Comparison of ENCODE assay signal across 20 cellular contexts in genomic region chr17:6426356-6427101, GRCh38. TPM values are rescaled to one million over a fixed set of nuclear protein-coding genes. Genes with fewer than 3 reads are reported as not detected.
DNase-seq lines count a peak whose midpoint lies in the region; ATAC-seq and TF ChIP-seq lines count a peak whose summit lies in the region.
"Had no signal": no experiment of that assay in that cellular context is flagged by ENCODE, and none has a peak within 500 bp of the region (broad histone marks: within the 10 kb centered on the region; RNA-seq: fewer than 3 reads in every experiment).

No MANE protein-coding gene starts in this region.

- H3K4me2 ChIP-seq in MM.1S (ENCODE audit: low read depth, low read length), result peak overlapping the region; percentile 48
- no peak overlapping the region for H3K4me2 ChIP-seq in neural progenitor cell
- H3K4me2 ChIP-seq: A549 had no signal

- peaks cover 11% of the 10 kb centered on the region for H3K9me3 Mint-ChIP-seq in neural progenitor cell

- H3K9me3 ChIP-seq in heart right ventricle (peaks cover 0 to 11% (median 0%) of the 10 kb centered on the region in 11 donors), MM.1S (replicated peaks; ENCODE audit: insufficient read depth, low read length) (no peaks in the 10 kb centered on the region), neural progenitor cell (ENCODE audit: low read depth) (peaks cover 11% of the 10 kb centered on the region), stomach (peaks cover 0 to 11% (median 10%) of the 10 kb centered on the region in 4 donors)
- H3K9me3 ChIP-seq: SJSA1 had no signal

- TF ChIP-seq POLR2A in stomach (IDR thresholded peaks at IDR 0.05), result no peak

- no peak for TF ChIP-seq CTCF in heart right ventricle (IDR thresholded peaks at IDR 0.05)
- TF ChIP-seq CTCF in MM.1S (IDR thresholded peaks at IDR 0.05; ENCODE audit: low read length), result no peak
- no peak for TF ChIP-seq CTCF in neural progenitor cell (IDR thresholded peaks at IDR 0.05)
- no peak for TF ChIP-seq CTCF in stomach (IDR thresholded peaks at IDR 0.05)

- no peaks in the 10 kb centered on the region for H3K9me2 ChIP-seq in MM.1S (replicated peaks; ENCODE audit: insufficient read depth, low read length)

- intact Hi-C loops in Right ventricle myocardium inferior (cut with DNase I) (no loop called here), heart right ventricle (cut with DNase I) (loop anchor here in 2 of 10 donors (10.0 kb wide), 1 partner anchor 722 kb away; no protein-coding TSS in a partner anchor), stomach (cut with DNase I; ENCODE audit: low total_unique reads) (no loop called here)

- ATAC-seq in Right ventricle myocardium inferior, result no peak
- no peak for ATAC-seq in heart right ventricle
- ATAC-seq: HCT116 had no signal

- peaks cover 35% of the 10 kb centered on the region for H3K4me1 Mint-ChIP-seq in neural progenitor cell

- peaks cover 0 to 39% (median 5%) of the 10 kb centered on the region in 7 donors for H3K27me3 ChIP-seq in heart right ventricle
- peaks cover 57% of the 10 kb centered on the region for H3K27me3 ChIP-seq in MM.1S (replicated peaks; ENCODE audit: insufficient read depth, low read length)
- no peaks in the 10 kb centered on the region for H3K27me3 ChIP-seq in neural progenitor cell
- peaks cover 0 to 41% (median 7%) of the 10 kb centered on the region in 3 donors for H3K27me3 ChIP-seq in stomach
- H3K27me3 ChIP-seq: SJSA1 had no signal

- H4K20me1 ChIP-seq in MM.1S (ENCODE audit: insufficient read depth, low read length) (no peaks in the 10 kb centered on the region), neural progenitor cell (ENCODE audit: low read depth) (no peaks in the 10 kb centered on the region)

- H3K36me3 ChIP-seq in heart right ventricle, result no peaks in the 10 kb centered on the region
- H3K36me3 ChIP-seq in MM.1S (replicated peaks; ENCODE audit: insufficient read depth, low read length), result no peaks in the 10 kb centered on the region
- no peaks in the 10 kb centered on the region for H3K36me3 ChIP-seq in neural progenitor cell
- H3K36me3 ChIP-seq in stomach, result no peaks in the 10 kb centered on the region
- H3K36me3 ChIP-seq: SJSA1 had no signal

- WGBS in heart right ventricle, 2 donors, result 90 to 91% methylated on average over 25 of the region's 25 CpGs
- WGBS in stomach, 5 donors, result 81 to 85% (median 84%) methylated on average over 23 to 25 of the region's 25 CpGs

- peaks cover 7% of the 10 kb centered on the region for H3F3A ChIP-seq in MM.1S (ENCODE audit: insufficient read depth, low read length)
- peaks cover 8% of the 10 kb centered on the region for H3F3A ChIP-seq in neural progenitor cell (ENCODE audit: low read depth)

- no peak for TF ChIP-seq EP300 in stomach (IDR thresholded peaks at IDR 0.05)

- H3K4me3 ChIP-seq in heart right ventricle (no peak overlapping the region), MM.1S (ENCODE audit: low read length) (0 out of 2 replicates have a peak overlapping the region, but pooled peaks have one; percentile 19), neural progenitor cell (no peak overlapping the region), stomach (no peak overlapping the region)
- H3K4me3 ChIP-seq: A549, GM12878, PC-9, SJSA1 had no signal

- peaks cover 5% of the 10 kb centered on the region for H3K36me3 Mint-ChIP-seq in neural progenitor cell

- H3K27ac Mint-ChIP-seq in neural progenitor cell, result peak overlapping the region; percentile 90

- H2AFZ ChIP-seq in MM.1S (ENCODE audit: low read length), result no peak overlapping the region
- H2AFZ ChIP-seq in neural progenitor cell (replicated peaks), result no peak overlapping the region
- H2AFZ ChIP-seq: PC-9 had no signal

- H3K79me2 ChIP-seq in MM.1S (ENCODE audit: low read length) (no peaks in the 10 kb centered on the region), neural progenitor cell (ENCODE audit: low read depth) (no peaks in the 10 kb centered on the region)

- no peak overlapping the region for H3K4me3 Mint-ChIP-seq in neural progenitor cell

- H3K4me1 ChIP-seq in heart right ventricle (peaks cover 0 to 10% (median 0%) of the 10 kb centered on the region in 9 donors), MM.1S (ENCODE audit: low read length) (peaks cover 17% of the 10 kb centered on the region), neural progenitor cell (peaks cover 15% of the 10 kb centered on the region), stomach (peaks cover 0 to 10% (median 0%) of the 10 kb centered on the region in 4 donors)
- H3K4me1 ChIP-seq: A549, SJSA1 had no signal

- H3K9ac ChIP-seq in MM.1S (ENCODE audit: low read length), result no peak overlapping the region
- no peak overlapping the region for H3K9ac ChIP-seq in neural progenitor cell

- DNase-seq in Right ventricle myocardium inferior (ENCODE audit: missing footprints) (peak; percentile 28), heart right ventricle (no peak), MM.1S (no peak), neural progenitor cell (ENCODE audit: low spot score) (no peak), C1 segment of cervical spinal cord (lab: John Stamatoyannopoulos, UW) (no peak), stomach (no peak), DMS53 treated with DMSO at 0.1 percent for 48 hours (lab: John Stamatoyannopoulos, UW; ENCODE audit: unreplicated experiment) (no peak)
- DNase-seq: NCI-H1048, NCI-H1417, NCI-H2029 treated with DMSO at 0.1 percent for 48 hours, NCI-H510A, PC-9, Right ventricle myocardium superior had no signal

- no peak overlapping the region for H3K27ac ChIP-seq in heart right ventricle
- H3K27ac ChIP-seq in MM.1S (ENCODE audit: low read length), result no peak overlapping the region
- H3K27ac ChIP-seq in neural progenitor cell, result no peak overlapping the region
- no peak overlapping the region for H3K27ac ChIP-seq in stomach
- H3K27ac ChIP-seq: A549, PC-9, SJSA1 had no signal

- H3K27me3 Mint-ChIP-seq in neural progenitor cell (ENCODE audit: insufficient read depth, low read depth), result peaks cover 19% of the 10 kb centered on the region

RNA-seq across cellular contexts. Expression of gene AIPL1, which starts 8.4 kb away (rescaled TPM):
- total RNA-seq in Right ventricle myocardium inferior (not detected), heart right ventricle (not detected), neural progenitor cell (ENCODE audit: low replicate concordance) (0.37 and 2.3 TPM in 2 replicates), stomach (not detected)
- polyA plus RNA-seq in heart right ventricle (under 1 TPM in 1 of 2 donors, not detected in 1; 0.01 TPM), stomach (not detected)
- total RNA-seq: GM12878, H4, IMR-90, PC-9, Right ventricle myocardium superior, RPMI7951, SJSA1 had no signal
- polyA plus RNA-seq: A549, GM12878, IMR-90 had no signal

RNA-seq across cellular contexts. Expression of gene PIMREG, which starts 17.7 kb away (rescaled TPM):
- total RNA-seq in Right ventricle myocardium inferior, result 0.60 TPM
- 1 to 10 TPM in 1 of 10 donors, under 1 TPM in 4, not detected in 5; 0.21 to 4.0 (median 0.74) TPM for total RNA-seq in heart right ventricle
- under 1 TPM in 1 of 2 donors, not detected in 1; 0.25 TPM for polyA plus RNA-seq in heart right ventricle
- total RNA-seq in neural progenitor cell (ENCODE audit: low replicate concordance), result 71.3 and 151 TPM in 2 replicates
- total RNA-seq in stomach, result 1 to 10 TPM in 3 of 5 donors, under 1 TPM in 2; 0.87 to 8.5 (median 1.8) TPM
- polyA plus RNA-seq in stomach, result 1 to 10 TPM in 2 of 3 donors, under 1 TPM in 1; 0.76 to 3.1 (median 2.1) TPM
